In genomic region chr10:116274141-116274861, GRCh38 we compare ENCODE assay signal across 8 cellular contexts. TPM values are rescaled to one million over a fixed set of nuclear protein-coding genes. Genes with fewer than 3 reads are reported as not detected.
DNase-seq lines count a peak whose midpoint lies in the region; ATAC-seq and TF ChIP-seq lines count a peak whose summit lies in the region.

No MANE protein-coding gene starts in this region.

- H3K36me3 ChIP-seq in Panc1 (ENCODE audit: control insufficient read depth, insufficient read depth, low read length) (no peaks in the 10 kb centered on the region; the same call in 1 of the 2 replicates), skeletal muscle tissue (ENCODE audit: control insufficient read depth in 3 of 3, insufficient read depth in 3 of 3, low read length in 3 of 3) (no peaks in the 10 kb centered on the region)

- DNase-seq in GM13977 (ENCODE audit: low spot score), result peak; percentile 23
- no peak for DNase-seq in Panc1 (ENCODE audit: low read depth, low spot score)
- DNase-seq in right cardiac atrium, result peak in 2 of 3 donors; percentile 58 to 66
- no peak for DNase-seq in NCI-H1436 (lab: John Stamatoyannopoulos, UW)

- peak overlapping the region in 2 of 3 donors; percentile 32 to 68 for H3K9ac ChIP-seq in skeletal muscle tissue (ENCODE audit: low read depth in 1 of 3, low read length in 3 of 3)

- CTCF ChIA-PET in Panc1 (lab: Charles Lee), result no interaction called here

- ATAC-seq in Panc1 (peak; percentile 58), right cardiac atrium (peak; percentile 27 to 31), GM18868 (IDR thresholded peaks at IDR 0.05; ENCODE audit: unreplicated experiment) (no peak), HG02938 (IDR thresholded peaks at IDR 0.05; ENCODE audit: unreplicated experiment) (no peak), HG03457 (IDR thresholded peaks at IDR 0.05; ENCODE audit: unreplicated experiment) (no peak)

- H3K27me3 ChIP-seq in Panc1 (ENCODE audit: control insufficient read depth, insufficient read depth, low read length) (peaks cover 29% of the 10 kb centered on the region), right cardiac atrium (ENCODE audit: control insufficient read depth, insufficient read depth) (no peaks in the 10 kb centered on the region), skeletal muscle tissue (ENCODE audit: control insufficient read depth in 3 of 3, insufficient read depth in 3 of 3, low read length in 3 of 3) (peaks cover 21 to 62% (median 46%) of the 10 kb centered on the region in 3 donors)

- WGBS in right cardiac atrium, result 2% methylated on average over 46 of the region's 46 CpGs

- H3K4me3 ChIP-seq in Panc1 (ENCODE audit: low read depth in 2 of 2, low read length in 2 of 2) (peak overlapping the region; percentile 41 to 62), right cardiac atrium (ENCODE audit: low read length) (peak overlapping the region; percentile 75), skeletal muscle tissue (ENCODE audit: low read length in 3 of 3) (peak overlapping the region; percentile 66 to 76 (median 69))

- no peaks in the 10 kb centered on the region for H3K9me3 ChIP-seq in Panc1 (ENCODE audit: control insufficient read depth, insufficient read depth, low read depth, low read length)
- no peaks in the 10 kb centered on the region for H3K9me3 ChIP-seq in right cardiac atrium (ENCODE audit: control insufficient read depth, low read length)
- no peaks in the 10 kb centered on the region for H3K9me3 ChIP-seq in skeletal muscle tissue (ENCODE audit: control insufficient read depth in 3 of 3, low read length in 3 of 3)

- BruUV-seq in Panc1 (replicated peaks; lab: Mats Ljungman, UMichigan), result no TSS peak

- H3K4me1 ChIP-seq in Panc1 (ENCODE audit: control insufficient read depth, insufficient read depth, low read length) (peaks cover 4% of the 10 kb centered on the region; the same call in 1 of the 2 replicates), right cardiac atrium (ENCODE audit: control insufficient read depth, insufficient read depth, low read length) (no peaks in the 10 kb centered on the region), skeletal muscle tissue (ENCODE audit: control insufficient read depth in 3 of 3, insufficient read depth in 3 of 3, low read length in 3 of 3) (peaks cover 13 to 35% (median 23%) of the 10 kb centered on the region in 3 donors)

- H3K27ac ChIP-seq in Panc1 (ENCODE audit: low read length), result no peak overlapping the region
- no peak overlapping the region for H3K27ac ChIP-seq in right cardiac atrium (ENCODE audit: low read length)
- H3K27ac ChIP-seq in skeletal muscle tissue (ENCODE audit: low read depth, low read length), result peak overlapping the region; percentile 62

- intact Hi-C loops in Panc1 (cut with micrococcal nuclease; ENCODE audit: unreplicated experiment) (no loop called here), right cardiac atrium (cut with DNase I) (loop anchor here in 1 of 4 donors (10.0 kb wide), 1 partner anchor 330 kb away; no protein-coding TSS in a partner anchor)

- in situ Hi-C loops in GM13977 (cut with MboI; ENCODE audit: low pct_unique_long_range_greater_than_20kb, low sequenced_read_pairs, unreplicated experiment), result no loop called here
- in situ Hi-C loops in Panc1 (cut with HindIII; ENCODE audit: low pct_unique_long_range_greater_than_20kb, low sequenced_read_pairs), result no loop called here

- TF ChIP-seq CTCF in GM13977 (IDR thresholded peaks at IDR 0.05; ENCODE audit: extremely low read depth, insufficient read depth, missing control alignments) (no peak), Panc1 (IDR thresholded peaks at IDR 0.05) (no peak)

- POLR2A ChIA-PET in Panc1 (lab: Charles Lee), result interaction anchor here (0.5 kb wide), 1 partner anchor 37 kb away, joined by 7 read pairs; no protein-coding TSS in a partner anchor

RNA-seq across cellular contexts. Expression of gene GFRA1, which starts 1.3 kb away (rescaled TPM):
- total RNA-seq in Panc1 (2021; ENCODE audit: unreplicated experiment) (0.10 TPM), right cardiac atrium (1 to 10 TPM; 4.5 to 8.3 (median 7.1) TPM), skeletal muscle tissue (24.0 TPM)
- polyA plus RNA-seq in Panc1 (2012; ENCODE audit: insufficient read length), result not detected
- 2.7 TPM for polyA plus RNA-seq in right cardiac atrium

RNA-seq across cellular contexts. Expression of gene CCDC172, which starts 49.9 kb away (rescaled TPM):
- not detected for total RNA-seq in Panc1 (2021; ENCODE audit: unreplicated experiment)
- not detected for polyA plus RNA-seq in Panc1 (2012; ENCODE audit: insufficient read length)
- not detected for total RNA-seq in right cardiac atrium
- not detected for polyA plus RNA-seq in right cardiac atrium
- total RNA-seq in skeletal muscle tissue, result not detected

Comparison
In these comparisons a context has a peak if more than half of its experiments do, and no peak if none do; other contexts are left out.
1. DNase-seq: peak in GM13977 (single experiment) and right cardiac atrium (2 of 3); none in Panc1 (single experiment) and NCI-H1436 (single experiment).
2. ATAC-seq: peak in Panc1 (single experiment) and right cardiac atrium (2 of 2); none in GM18868 (single experiment), HG02938 (single experiment) and HG03457 (single experiment).
3. Peak in every context shown above with its lines, with median percentiles within 50 percentile points of each other: H3K4me3 ChIP-seq.